ENCODE assay signal across 20 cellular contexts in genomic region chr2:86500325-86500724, GRCh38.
"Had no signal": no experiment of that assay in that cellular context is flagged by ENCODE, and none has a peak within 500 bp of the region (broad histone marks: within the 10 kb centered on the region; RNA-seq: fewer than 3 reads in every experiment).

No MANE protein-coding gene starts in this region.

- H3K4me3 ChIP-seq: ascending aorta, colonic mucosa, gastrocnemius medialis, heart left ventricle, mucosa of descending colon, stomach, testis had no signal

- H3K9me3 ChIP-seq: colonic mucosa, gastrocnemius medialis, testis had no signal

- H3K27me3 Mint-ChIP-seq: activated CD4-positive, alpha-beta memory T cell treated with anti-CD3 and anti-CD28 coated beads, Interleukin-2, amount 10 ng/mL, durations not matched to agents 7 days and 5 days; activated naive CD4-positive, alpha-beta T cell treated with anti-CD3 and anti-CD28 coated beads, Interleukin-2, amount 10 ng/mL, durations not matched to agents 7 days and 5 days; activated T-cell treated with anti-CD3 and anti-CD28 coated beads, Interleukin-2, amount 50 U/mL, for 24 hours; central memory CD8-positive, alpha-beta T cell; naive B cell; type B pancreatic cell had no signal

- H3K27me3 ChIP-seq: ascending aorta, colonic mucosa, gastrocnemius medialis, heart left ventricle, stomach, testis had no signal

- H3K4me1 ChIP-seq: ascending aorta, colonic mucosa, heart left ventricle, stomach, testis had no signal

- H3K27ac ChIP-seq: ascending aorta, colonic mucosa, gastrocnemius medialis, heart left ventricle, stomach, testis had no signal

- H3K4me1 Mint-ChIP-seq: activated CD4-positive, alpha-beta memory T cell treated with anti-CD3 and anti-CD28 coated beads, Interleukin-2, amount 10 ng/mL, durations not matched to agents 7 days and 5 days; activated naive CD4-positive, alpha-beta T cell treated with anti-CD3 and anti-CD28 coated beads, Interleukin-2, amount 10 ng/mL, durations not matched to agents 7 days and 5 days; neural crest cell had no signal

- H3K27ac Mint-ChIP-seq: activated CD4-positive, alpha-beta memory T cell treated with anti-CD3 and anti-CD28 coated beads, Interleukin-2, amount 10 ng/mL, durations not matched to agents 7 days and 5 days; activated naive CD4-positive, alpha-beta T cell treated with anti-CD3 and anti-CD28 coated beads, Interleukin-2, amount 10 ng/mL, durations not matched to agents 7 days and 5 days; type B pancreatic cell had no signal

- H3K4me3 Mint-ChIP-seq: activated CD4-positive, alpha-beta memory T cell treated with anti-CD3 and anti-CD28 coated beads, Interleukin-2, amount 10 ng/mL, durations not matched to agents 7 days and 5 days; activated naive CD4-positive, alpha-beta T cell treated with anti-CD3 and anti-CD28 coated beads, Interleukin-2, amount 10 ng/mL, durations not matched to agents 7 days and 5 days; activated T-cell treated with anti-CD3 and anti-CD28 coated beads, Interleukin-2, amount 50 U/mL, for 24 hours; central memory CD8-positive, alpha-beta T cell; neural crest cell; type B pancreatic cell had no signal

- ATAC-seq: esophagus mucosa, gastrocnemius medialis, left ventricle myocardium superior, mucosa of descending colon had no signal

- DNase-seq: activated CD4-positive, alpha-beta memory T cell treated with anti-CD3 and anti-CD28 coated beads, Interleukin-2, amount 10 ng/mL, durations not matched to agents 7 days and 5 days; activated CD4-positive, CD25-positive, alpha-beta regulatory T cell treated with anti-CD3 and anti-CD28 coated beads, Interleukin-2, amount 50 U/mL, for 72 hours; activated naive CD4-positive, alpha-beta T cell treated with anti-CD3 and anti-CD28 coated beads, Interleukin-2, amount 10 ng/mL, durations not matched to agents 7 days and 5 days; activated T-cell treated with anti-CD3 and anti-CD28 coated beads, Interleukin-2, amount 50 U/mL, for 24 hours; colonic mucosa; gastrocnemius medialis; heart left ventricle; left ventricle myocardium superior; mucosa of descending colon; naive B cell; stimulated activated CD4-positive, alpha-beta T cell treated with anti-CD3 and anti-CD28 coated beads, Interleukin-12 subunit alpha, Interleukin-12 subunit beta, amount 100 ng/mL, for 4 hours; stomach; T-helper 1 cell; T-helper 9 cell; testis had no signal
